In genomic region chr10:3676564-3676963, GRCh38 we compare ENCODE assay signal across 16 cellular contexts.
"Had no signal": no experiment of that assay in that cellular context is flagged by ENCODE, and none has a peak within 500 bp of the region (broad histone marks: within the 10 kb centered on the region; RNA-seq: fewer than 3 reads in every experiment).

No MANE protein-coding gene starts in this region.

- H3K79me2 ChIP-seq: hepatocyte had no signal

- H3K27me3 Mint-ChIP-seq: activated naive CD4-positive, alpha-beta T cell treated with anti-CD3 and anti-CD28 coated beads, Interleukin-2, amount 50 U/mL, for 24 hours had no signal

- H3K27me3 ChIP-seq: hepatocyte, pancreas, thyroid gland had no signal

- H3K36me3 ChIP-seq: pancreas, thyroid gland had no signal

- H3K4me3 Mint-ChIP-seq: activated naive CD4-positive, alpha-beta T cell treated with anti-CD3 and anti-CD28 coated beads, Interleukin-2, amount 50 U/mL, for 24 hours; brain; mesothelial cell of epicardium; neural crest cell had no signal

- H3K4me1 Mint-ChIP-seq: activated naive CD4-positive, alpha-beta T cell treated with anti-CD3 and anti-CD28 coated beads, Interleukin-2, amount 50 U/mL, for 24 hours; mesothelial cell of epicardium had no signal

- FAIRE-seq: kidney, pancreas had no signal

- H3K9me3 Mint-ChIP-seq: activated naive CD4-positive, alpha-beta T cell treated with anti-CD3 and anti-CD28 coated beads, Interleukin-2, amount 50 U/mL, for 24 hours; mesothelial cell of epicardium had no signal

- H3K4me2 ChIP-seq: hepatocyte had no signal

- ATAC-seq: left ventricle myocardium superior, pancreas had no signal

- H3K27ac ChIP-seq: hepatocyte, pancreas, thyroid gland had no signal

- H3K4me3 ChIP-seq: hepatocyte, pancreas, thyroid gland had no signal

- H3K27ac Mint-ChIP-seq: activated naive CD4-positive, alpha-beta T cell treated with anti-CD3 and anti-CD28 coated beads, Interleukin-2, amount 50 U/mL, for 24 hours; brain; mesothelial cell of epicardium had no signal

- H3K9me3 ChIP-seq: pancreas, thyroid gland had no signal

- DNase-seq: activated CD4-positive, alpha-beta T cell treated with anti-CD3 and anti-CD28 coated beads, Interleukin-2, amount 50 U/mL, for 4 hours; activated CD4-positive, CD25-positive, alpha-beta regulatory T cell treated with anti-CD3 and anti-CD28 coated beads, Interleukin-2, amount 50 U/mL, for 72 hours; activated T-cell treated with anti-CD3 and anti-CD28 coated beads, Interleukin-2, amount 50 U/mL, for 1 hour; amygdala; effector memory CD4-positive, alpha-beta T cell; kidney; left ventricle myocardium superior; pancreas; stimulated activated CD4-positive, alpha-beta T cell treated with anti-CD3 and anti-CD28 coated beads, Interleukin-4, amount 100 ng/mL, for 1 hour; stimulated activated CD8-positive, alpha-beta memory T cell treated with anti-CD3 and anti-CD28 coated beads, Interleukin-4, amount 100 ng/mL, for 48 hours; thyroid gland had no signal

- H2AFZ ChIP-seq: hepatocyte had no signal

- H3K4me1 ChIP-seq: pancreas, thyroid gland had no signal
